In genomic region chr12:21576431-21576830, GRCh38 we compare ENCODE assay signal across 1 cellular context.
TF ChIP-seq lines count a peak whose summit lies in the region.

No MANE protein-coding gene starts in this region.

TF ChIP-seq in SK-N-SH treated with all-trans-retinoic acid at 6 μM for 48 hours, 23 proteins besides CTCF, POLR2A, EP300 and RAD21 (continued from another document):
- TF ChIP-seq CSRNP3 (CRISPR knock-in tag; IDR thresholded peaks at IDR 0.05) (no peak), TSHZ2 (CRISPR knock-in tag; IDR thresholded peaks at IDR 0.05) (0 out of 2 replicates have a peak, but pooled peaks have one; percentile 28), ZNF8 (CRISPR knock-in tag; IDR thresholded peaks at IDR 0.05) (no peak), PPARA (CRISPR knock-in tag; IDR thresholded peaks at IDR 0.05; ENCODE audit: borderline replicate concordance) (no peak), ISL1 (CRISPR knock-in tag; IDR thresholded peaks at IDR 0.05) (peak; percentile 9; the same call in 1 of the 2 replicates), ZC3H10 (CRISPR knock-in tag; IDR thresholded peaks at IDR 0.05) (no peak), ZFP30 (CRISPR knock-in tag; IDR thresholded peaks at IDR 0.05) (no peak), TCF4 (CRISPR knock-in tag; IDR thresholded peaks at IDR 0.05; ENCODE audit: borderline replicate concordance) (peak; percentile 56; the same call in 1 of the 2 replicates)
TF ChIP-seq in SK-N-SH treated with all-trans-retinoic acid at 6 μM for 48 hours: peak in this region for 3.
